In genomic region chr3:179373938-179374337, GRCh38 we compare ENCODE assay signal across 23 cellular contexts. TPM values are rescaled to one million over a fixed set of nuclear protein-coding genes. Genes with fewer than 3 reads are reported as not detected.
A peak's percentile ranks its signal among the peaks of the same experiment; 100 is the strongest.
DNase-seq lines count a peak whose midpoint lies in the region; ATAC-seq, FAIRE-seq and TF ChIP-seq lines count a peak whose summit lies in the region.
"Had no signal": no experiment of that assay in that cellular context is flagged by ENCODE, and none has a peak within 500 bp of the region (broad histone marks: within the 10 kb centered on the region; RNA-seq: fewer than 3 reads in every experiment).

No MANE protein-coding gene starts in this region.

- 0 out of 2 replicates have a peak, but pooled peaks cover 2% of the 10 kb centered on the region for H3K27me3 Mint-ChIP-seq in HFFc6 (ENCODE audit: insufficient read depth)
- H3K27me3 Mint-ChIP-seq in stimulated activated naive B cell treated with anti-CD40 and anti-IgM and Interleukin-4, amounts not matched to agents 10 μg/mL and 1 μg/mL and 100 μg/mL, for 72 hours = no peaks in the 10 kb centered on the region
- H3K27me3 Mint-ChIP-seq in type B pancreatic cell = no peaks in the 10 kb centered on the region
- H3K27me3 Mint-ChIP-seq: CD4-positive, alpha-beta memory T cell had no signal

- H3K4me1 Mint-ChIP-seq in HFFc6 (ENCODE audit: low read depth) (no peaks in the 10 kb centered on the region), type B pancreatic cell (ENCODE audit: unreplicated experiment) (no peaks in the 10 kb centered on the region)
- no peaks in the 10 kb centered on the region for H3K4me1 Mint-ChIP-seq in stimulated activated naive B cell treated with anti-CD40 and anti-IgM and Interleukin-4, amounts not matched to agents 10 μg/mL and 1 μg/mL and 100 μg/mL, for 72 hours
- H3K4me1 Mint-ChIP-seq: CD4-positive, alpha-beta memory T cell had no signal

- DNase-seq in ELR (ENCODE audit: low read depth) (peak; percentile 30), HFFc6 (no peak), K562 (ENCODE audit: extremely low read depth in 1 of 4, low spot score in 3 of 4) (peak in 1 of 4 experiments; percentile 51), erythroblast (lab: John Stamatoyannopoulos, UW) (peak; percentile 45 to 50), type B pancreatic cell (ENCODE audit: extremely low spot score, unreplicated experiment) (no peak), right lobe of liver (no peak)
- no peak for DNase-seq in stimulated activated naive B cell treated with anti-CD40 and anti-IgM and Interleukin-4, amounts not matched to agents 10 μg/mL and 1 μg/mL and 100 μg/mL, for 72 hours
- DNase-seq: Caco-2; CD4-positive, alpha-beta memory T cell; DMS153; GF-D8; KBM-7; MM.1S; NCI-H1092; NCI-H1436; NCI-H187 treated with DMSO at 0.1 percent for 48 hours; NK-92 treated with Interleukin-12 subunit alpha and Interleukin-12 subunit beta, amount 100 ng/mL, for 24 hours; Right ventricle myocardium superior had no signal

- TF ChIP-seq CTCF in HFFc6 (IDR thresholded peaks at IDR 0.05) (peak; percentile 22), K562 (IDR thresholded peaks at IDR 0.05 in 2 of 3, conservative IDR thresholded peaks at IDR 0.05 in 1 of 3; ENCODE audit: insufficient read depth in 2 of 3, low read depth in 1 of 3, low read length in 3 of 3) (no peak), type B pancreatic cell (conservative IDR thresholded peaks at IDR 0.05) (no peak), right lobe of liver (IDR thresholded peaks at IDR 0.05) (no peak)

- H3K27ac Mint-ChIP-seq in HFFc6 (no peak overlapping the region), type B pancreatic cell (no peak overlapping the region)
- H3K27ac Mint-ChIP-seq in stimulated activated naive B cell treated with anti-CD40 and anti-IgM and Interleukin-4, amounts not matched to agents 10 μg/mL and 1 μg/mL and 100 μg/mL, for 72 hours = no peak overlapping the region
- H3K27ac Mint-ChIP-seq: CD4-positive, alpha-beta memory T cell had no signal

- POLR2A ChIA-PET in K562 (lab: Yijun Ruan, JAX) = interaction anchor here (0.6 to 1.6 kb wide), 6 partner anchors 9 to 188 kb away, joined by 3 to 7 read pairs (median 3); no protein-coding TSS in a partner anchor

- H3K9me3 Mint-ChIP-seq in HFFc6 = no peaks in the 10 kb centered on the region
- H3K9me3 Mint-ChIP-seq in stimulated activated naive B cell treated with anti-CD40 and anti-IgM and Interleukin-4, amounts not matched to agents 10 μg/mL and 1 μg/mL and 100 μg/mL, for 72 hours = no peaks in the 10 kb centered on the region
- no peaks in the 10 kb centered on the region for H3K9me3 Mint-ChIP-seq in type B pancreatic cell
- H3K9me3 Mint-ChIP-seq: CD4-positive, alpha-beta memory T cell had no signal

- ATAC-seq in K562 = peak; percentile 30
- no peak for ATAC-seq in stimulated activated naive B cell treated with anti-CD40 and anti-IgM and Interleukin-4, amounts not matched to agents 10 μg/mL and 1 μg/mL and 100 μg/mL, for 72 hours (replicated peaks)
- no peak for ATAC-seq in GM21576 (IDR thresholded peaks at IDR 0.05; ENCODE audit: unreplicated experiment)
- ATAC-seq in right lobe of liver = no peak
- ATAC-seq: HepG2 had no signal

- TF ChIP-seq RAD21 in K562 (CRISPR knock-in tag; conservative IDR thresholded peaks at IDR 0.05 in 1 of 2, IDR thresholded peaks at IDR 0.05 in 1 of 2) = no peak

- in situ Hi-C loops in K562 (cut with MboI) = no loop called here

- H3K27me3 ChIP-seq in K562 (ENCODE audit: control insufficient read depth in 2 of 2, insufficient read depth in 2 of 2, low read length in 2 of 2) (no peaks in the 10 kb centered on the region), right lobe of liver (no peaks in the 10 kb centered on the region)
- H3K27me3 ChIP-seq: BLaER1 had no signal

- no peak for TF ChIP-seq EP300 in K562 (IDR thresholded peaks at IDR 0.05; ENCODE audit: low read length)

- H4K20me1 ChIP-seq in K562 (replicated peaks; ENCODE audit: control insufficient read depth, insufficient read depth, low read length) = no peaks in the 10 kb centered on the region
- H4K20me1 ChIP-seq: BLaER1 had no signal

- H3K4me1 ChIP-seq in K562 (replicated peaks in 1 of 2; ENCODE audit: control insufficient read depth in 2 of 2, insufficient read depth in 2 of 2, low read length in 2 of 2) (peaks cover 4 to 17% of the 10 kb centered on the region in 2 experiments; a peak in 4 of 5 replicates), right lobe of liver (no peaks in the 10 kb centered on the region)
- H3K4me1 ChIP-seq: A549, BLaER1, Caco-2 had no signal

- H3K4me2 ChIP-seq in K562 (ENCODE audit: insufficient read depth, low read length) = no peak overlapping the region
- H3K4me2 ChIP-seq: A549, BLaER1 had no signal

- no peaks in the 10 kb centered on the region for H3K9me1 ChIP-seq in K562 (ENCODE audit: control insufficient read depth, insufficient read depth, low read length)

- H3K27ac ChIP-seq in K562 (ENCODE audit: extremely low read depth, low read depth, low read length) = peak overlapping the region; percentile 42; the same call in 1 of the 3 replicates
- H3K27ac ChIP-seq in right lobe of liver = no peak overlapping the region
- H3K27ac ChIP-seq: A549, BLaER1, HL-60 had no signal

- H3K9me3 ChIP-seq in K562 (replicated peaks; ENCODE audit: control insufficient read depth, insufficient read depth, low read depth, low read length) (no peaks in the 10 kb centered on the region), right lobe of liver (no peaks in the 10 kb centered on the region)
- H3K9me3 ChIP-seq: A549, BLaER1, Caco-2 had no signal

- WGBS in K562 (ENCODE audit: insufficient coverage, low coverage, missing lambda C conversion rate) = 73% methylated on average over 6 of the region's 6 CpGs
- WGBS in right lobe of liver (ENCODE audit: insufficient coverage, low coverage, low lambda C conversion rate, missing lambda C conversion rate) = 100% methylated on average over 6 of the region's 6 CpGs

- BruUV-seq in K562 (replicated peaks; lab: Mats Ljungman, UMichigan) = no TSS peak

- TF ChIP-seq POLR2A in K562 (conservative IDR thresholded peaks at IDR 0.05) = no peak
- no peak for TF ChIP-seq POLR2A in erythroblast (IDR thresholded peaks at IDR 0.05; ENCODE audit: low read length)
- no peak for TF ChIP-seq POLR2A in right lobe of liver (IDR thresholded peaks at IDR 0.05)

- H3K9ac ChIP-seq in K562 (ENCODE audit: insufficient read depth in 1 of 2, low read depth in 2 of 2, low read length in 2 of 2) = no peak overlapping the region
- H3K9ac ChIP-seq: BLaER1 had no signal

- CTCF ChIA-PET in K562 (lab: Yijun Ruan, JAX; ENCODE audit: low intra/inter-chr PET ratio) = no interaction called here

- intact Hi-C loops in K562 (cut with micrococcal nuclease) (no loop called here), right lobe of liver (cut with DNase I) (no loop called here)

- H3K36me3 Mint-ChIP-seq in HFFc6 (ENCODE audit: low read depth) (peaks cover 24% of the 10 kb centered on the region), type B pancreatic cell (peaks cover 20% of the 10 kb centered on the region)
- H3K36me3 Mint-ChIP-seq in stimulated activated naive B cell treated with anti-CD40 and anti-IgM and Interleukin-4, amounts not matched to agents 10 μg/mL and 1 μg/mL and 100 μg/mL, for 72 hours = peaks cover 13 to 28% of the 10 kb centered on the region in 2 donors

- H3K4me3 Mint-ChIP-seq in HFFc6 (no peak overlapping the region), type B pancreatic cell (no peak overlapping the region)
- H3K4me3 Mint-ChIP-seq in stimulated activated naive B cell treated with anti-CD40 and anti-IgM and Interleukin-4, amounts not matched to agents 10 μg/mL and 1 μg/mL and 100 μg/mL, for 72 hours = no peak overlapping the region
- H3K4me3 Mint-ChIP-seq: CD4-positive, alpha-beta memory T cell had no signal

- H2AFZ ChIP-seq in K562 (ENCODE audit: low read depth, low read length) = no peak overlapping the region

- H3K79me2 ChIP-seq in K562 (ENCODE audit: control insufficient read depth, insufficient read depth, low read length) = no peaks in the 10 kb centered on the region

- H3K4me3 ChIP-seq in K562 (no peak overlapping the region), right lobe of liver (no peak overlapping the region)
- H3K4me3 ChIP-seq: A549, BLaER1 had no signal

- no peak for FAIRE-seq in K562 (lab: Jason Lieb, UNC)
- FAIRE-seq: A549, HepG2 had no signal

- peaks cover 41% of the 10 kb centered on the region for H3K36me3 ChIP-seq in K562 (ENCODE audit: control insufficient read depth, insufficient read depth, low read length)
- H3K36me3 ChIP-seq in right lobe of liver = peaks cover 0 to 45% (median 4%) of the 10 kb centered on the region in 4 donors

RNA-seq across cellular contexts. Expression of gene MFN1, which starts 26.4 kb away (rescaled TPM):
- 10 to 100 TPM; 49.6 to 62.0 (median 56.3) TPM for total RNA-seq in HFFc6 (2021; fragmentation: NEBNext Ultra II Directional; extraction: Animal tissue kit (Norgen Biotek cat#: 25700))
- total RNA-seq in K562 (2011; cell fraction: chromatin; rRNA removed; ENCODE audit: low replicate concordance) = 49.8 and 238 TPM in 2 replicates
- 12.2 and 24.7 TPM in 2 replicates for total RNA-seq in K562 (2011; cell fraction: nucleolus; rRNA removed)
- 43.9 and 52.3 TPM in 2 replicates for total RNA-seq in K562 (2011; cell fraction: nucleoplasm; rRNA removed)
- 16.5 and 24.9 TPM in 2 replicates for total RNA-seq in K562 (2014; rRNA removed)
- total RNA-seq in K562 (2014; rRNA removed; fragmentation: Illumina TruSeq; extraction: Trizol) = 28.2 and 33.7 TPM in 2 replicates
- 20.0 and 22.4 TPM in 2 replicates for total RNA-seq in K562 (2015; rRNA removed; fragmentation: Illumina TruSeq; extraction: Trizol)
- 36.1 and 36.7 TPM in 2 replicates for total RNA-seq in K562 (2021)
- 34.1 and 42.7 TPM in 2 replicates for polyA plus RNA-seq in K562 (2011; rRNA removed)
- 6.0 and 10.7 TPM in 2 replicates for polyA plus RNA-seq in K562 (2011; cell fraction: cytosol; rRNA removed)
- 29.1 and 47.6 TPM in 2 replicates for polyA plus RNA-seq in K562 (2011; cell fraction: nucleus; rRNA removed)
- polyA plus RNA-seq in K562 (2012) = 13.2 and 15.2 TPM in 2 replicates
- polyA plus RNA-seq in K562 (2014; fragmentation: Illumina TruSeq; extraction: Trizol) = 19.4 and 22.6 TPM in 2 replicates
- polyA plus RNA-seq in K562 (2014; fragmentation: Nextera tagmentation; extraction: Ambion mirVana) = 10 to 100 TPM; 10.5 to 18.8 TPM
- polyA plus RNA-seq in K562 (2014; rRNA removed) = 21.7 and 22.9 TPM in 2 replicates
- polyA minus RNA-seq in K562 (2011; rRNA and poly(A)+ RNA removed) = 62.5 and 73.6 TPM in 2 replicates
- 10.4 and 13.8 TPM in 2 replicates for polyA minus RNA-seq in K562 (2011; cell fraction: cytosol; rRNA and poly(A)+ RNA removed)
- 31.2 and 57.1 TPM in 2 replicates for polyA minus RNA-seq in K562 (2011; cell fraction: nucleus; rRNA and poly(A)+ RNA removed)
- 42.3 and 53.3 TPM in 2 replicates for total RNA-seq in type B pancreatic cell (ENCODE audit: low replicate concordance)
- 10 to 100 TPM; 12.2 to 24.6 (median 20.3) TPM for total RNA-seq in right lobe of liver

RNA-seq across cellular contexts. Expression of gene ZNF639, which starts 51.1 kb away (rescaled TPM):
- 10 to 100 TPM; 24.9 to 32.8 (median 29.0) TPM for total RNA-seq in HFFc6 (2021; fragmentation: NEBNext Ultra II Directional; extraction: Animal tissue kit (Norgen Biotek cat#: 25700))
- 12.2 and 32.8 TPM in 2 replicates for total RNA-seq in K562 (2011; cell fraction: chromatin; rRNA removed; ENCODE audit: low replicate concordance)
- 8.3 and 8.5 TPM in 2 replicates for total RNA-seq in K562 (2011; cell fraction: nucleolus; rRNA removed)
- total RNA-seq in K562 (2011; cell fraction: nucleoplasm; rRNA removed) = 10.7 and 18.6 TPM in 2 replicates
- 56.0 and 57.2 TPM in 2 replicates for total RNA-seq in K562 (2014; rRNA removed)
- total RNA-seq in K562 (2014; rRNA removed; fragmentation: Illumina TruSeq; extraction: Trizol) = 75.8 and 83.1 TPM in 2 replicates
- total RNA-seq in K562 (2015; rRNA removed; fragmentation: Illumina TruSeq; extraction: Trizol) = 68.7 and 73.1 TPM in 2 replicates
- 53.7 and 55.7 TPM in 2 replicates for total RNA-seq in K562 (2021)
- polyA plus RNA-seq in K562 (2011; rRNA removed) = 29.1 and 38.0 TPM in 2 replicates
- polyA plus RNA-seq in K562 (2011; cell fraction: cytosol; rRNA removed) = 14.3 and 14.5 TPM in 2 replicates
- 9.7 and 13.8 TPM in 2 replicates for polyA plus RNA-seq in K562 (2011; cell fraction: nucleus; rRNA removed)
- 32.0 and 33.3 TPM in 2 replicates for polyA plus RNA-seq in K562 (2012)
- 69.9 and 88.1 TPM in 2 replicates for polyA plus RNA-seq in K562 (2014; fragmentation: Illumina TruSeq; extraction: Trizol)
- 10 to 100 TPM; 17.6 to 21.5 TPM for polyA plus RNA-seq in K562 (2014; fragmentation: Nextera tagmentation; extraction: Ambion mirVana)
- polyA plus RNA-seq in K562 (2014; rRNA removed) = 44.0 and 50.5 TPM in 2 replicates
- 40.3 and 50.0 TPM in 2 replicates for polyA minus RNA-seq in K562 (2011; rRNA and poly(A)+ RNA removed)
- 11.7 and 13.1 TPM in 2 replicates for polyA minus RNA-seq in K562 (2011; cell fraction: cytosol; rRNA and poly(A)+ RNA removed)
- 5.8 and 10.4 TPM in 2 replicates for polyA minus RNA-seq in K562 (2011; cell fraction: nucleus; rRNA and poly(A)+ RNA removed)
- 24.9 and 33.2 TPM in 2 replicates for total RNA-seq in type B pancreatic cell (ENCODE audit: low replicate concordance)
- total RNA-seq in right lobe of liver = 10 to 100 TPM; 12.0 to 20.7 (median 14.7) TPM

Comparison
In these comparisons a context has a peak if more than half of its experiments do, and no peak if none do; other contexts are left out.
1. DNase-seq: peak in ELR (single experiment) and erythroblast (2 of 2); none in HFFc6 (single experiment), stimulated activated naive B cell treated with anti-CD40 and anti-IgM and Interleukin-4, amounts not matched to agents 10 μg/mL and 1 μg/mL and 100 μg/mL, for 72 hours (single experiment), type B pancreatic cell (single experiment) and right lobe of liver (0 of 3).